15 cellular contexts compared by ENCODE assay signal in the genomic region with DNA sequence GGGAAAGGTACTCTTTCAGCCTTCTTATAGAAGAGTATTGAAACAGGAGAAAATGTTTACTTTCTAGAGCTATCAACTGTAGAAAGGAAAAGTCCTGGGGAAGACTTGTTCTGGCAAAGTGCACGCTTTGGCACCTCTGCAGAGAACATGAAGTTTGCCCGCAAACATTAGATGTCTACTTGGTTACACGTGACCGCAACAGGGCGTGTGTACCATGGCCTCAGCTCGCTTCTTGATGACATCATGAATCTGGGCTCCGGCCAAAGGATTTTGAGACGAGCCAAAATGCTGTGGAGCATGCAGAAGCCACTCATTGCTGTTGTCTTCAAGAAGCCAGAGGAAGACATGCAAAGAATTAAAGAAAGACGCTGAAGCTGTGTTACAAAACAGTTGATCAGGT. TPM values are rescaled to one million over a fixed set of nuclear protein-coding genes. Genes with fewer than 3 reads are reported as not detected.
DNase-seq lines count a peak whose midpoint lies in the region; ATAC-seq and TF ChIP-seq lines count a peak whose summit lies in the region.
"Had no signal": no experiment of that assay in that cellular context is flagged by ENCODE, and none has a peak within 500 bp of the region (broad histone marks: within the 10 kb centered on the region; RNA-seq: fewer than 3 reads in every experiment).

No MANE protein-coding gene starts in this region.

- peaks cover 5% of the 10 kb centered on the region for H3K4me1 ChIP-seq in fibroblast of lung (ENCODE audit: control insufficient read depth, extremely low read depth, insufficient read depth, low read length)
- H3K4me1 ChIP-seq in parathyroid adenoma: peaks cover 23% of the 10 kb centered on the region
- H3K4me1 ChIP-seq: upper lobe of left lung had no signal

- H3K4me1 Mint-ChIP-seq in T-cell (peaks cover 23 to 35% (median 27%) of the 10 kb centered on the region in 3 donors), nephron progenitor cell (no peaks in the 10 kb centered on the region)

- peaks cover 19% of the 10 kb centered on the region for H3K36me3 Mint-ChIP-seq in T-cell
- no peaks in the 10 kb centered on the region for H3K36me3 Mint-ChIP-seq in nephron progenitor cell (ENCODE audit: low read depth)

- no peaks in the 10 kb centered on the region for H4K20me1 ChIP-seq in fibroblast of lung (ENCODE audit: control insufficient read depth, extremely low read depth, insufficient read depth, low read length)

- H3K9me3 Mint-ChIP-seq in T-cell (no peaks in the 10 kb centered on the region), nephron progenitor cell (no peaks in the 10 kb centered on the region)

- no peak overlapping the region for H2AFZ ChIP-seq in fibroblast of lung (ENCODE audit: low read length)
- H2AFZ ChIP-seq in parathyroid adenoma: peak overlapping the region; percentile 14

- H3K79me2 ChIP-seq in fibroblast of lung (ENCODE audit: control insufficient read depth, insufficient read depth, low read length) (no peaks in the 10 kb centered on the region), parathyroid adenoma (no peaks in the 10 kb centered on the region)

- no peaks in the 10 kb centered on the region for H3K27me3 Mint-ChIP-seq in T-cell
- H3K27me3 Mint-ChIP-seq in nephron progenitor cell (ENCODE audit: low read depth, poor library complexity): peaks cover 7% of the 10 kb centered on the region

- H3K27ac ChIP-seq in fibroblast of lung (ENCODE audit: insufficient read depth, low read length): no peak overlapping the region
- H3K27ac ChIP-seq in parathyroid adenoma: peak overlapping the region; percentile 8
- H3K27ac ChIP-seq: upper lobe of left lung had no signal

- H3K27ac Mint-ChIP-seq in T-cell (no peak overlapping the region), nephron progenitor cell (no peak overlapping the region)

- no peak for TF ChIP-seq CTCF in fibroblast of lung (conservative IDR thresholded peaks at IDR 0.05 in 1 of 2, IDR thresholded peaks at IDR 0.05 in 1 of 2; ENCODE audit: low read depth in 1 of 2, low read length in 2 of 2)
- TF ChIP-seq CTCF in parathyroid adenoma (IDR thresholded peaks at IDR 0.05): no peak
- no peak for TF ChIP-seq CTCF in nephron progenitor cell (IDR thresholded peaks at IDR 0.05)

- CTCF ChIA-PET in T-cell (lab: Charles Lee): no interaction called here

- H3K4me2 ChIP-seq in fibroblast of lung (ENCODE audit: extremely low read depth, insufficient read depth, low read length): no peak overlapping the region
- peak overlapping the region; percentile 2 for H3K4me2 ChIP-seq in parathyroid adenoma (ENCODE audit: low read length)

- H3K4me3 Mint-ChIP-seq in T-cell: no peak overlapping the region
- H3K4me3 Mint-ChIP-seq in nephron progenitor cell: no peak overlapping the region

- no peak for ATAC-seq in T-cell (replicated peaks in 1 of 4)

- POLR2A ChIA-PET in T-cell (lab: Charles Lee): no interaction called here

- H3K9ac ChIP-seq in fibroblast of lung (ENCODE audit: insufficient read depth, low read length) (no peak overlapping the region), parathyroid adenoma (no peak overlapping the region)

- no peak overlapping the region for H3K4me3 ChIP-seq in fibroblast of lung (replicated peaks in 1 of 4; ENCODE audit: control extremely low read depth in 1 of 4, insufficient read depth in 1 of 4, low read depth in 3 of 4, low read length in 4 of 4)
- no peak overlapping the region for H3K4me3 ChIP-seq in parathyroid adenoma (ENCODE audit: low read depth, low read length)
- H3K4me3 ChIP-seq: SK-N-MC, upper lobe of left lung had no signal

- H3K36me3 ChIP-seq in fibroblast of lung (ENCODE audit: control insufficient read depth, insufficient read depth, low read length) (no peaks in the 10 kb centered on the region), parathyroid adenoma (ENCODE audit: control insufficient read depth, insufficient read depth, low read length) (no peaks in the 10 kb centered on the region)
- H3K36me3 ChIP-seq: upper lobe of left lung had no signal

- in situ Hi-C loops in Caki2 (cut with HindIII; ENCODE audit: low pct_unique_long_range_greater_than_20kb, low sequenced_read_pairs): no loop called here

- peak; percentile 36 for DNase-seq in Caki2 (ENCODE audit: low read depth)
- peak; percentile 8 to 69 for DNase-seq in NCI-H446 (lab: John Stamatoyannopoulos, UW)
- peak; percentile 6 to 60 for DNase-seq in fibroblast of lung (ENCODE audit: low read depth in 2 of 2)
- no peak for DNase-seq in NCI-H345 (lab: John Stamatoyannopoulos, UW)
- DNase-seq in T-cell: no peak
- DNase-seq in 8988T: no peak
- no peak for DNase-seq in nephron progenitor cell
- DNase-seq: activated CD4-positive, alpha-beta T cell treated with anti-CD3 and anti-CD28 coated beads, Interleukin-2, amount 50 U/mL, for 1 hour; activated gamma-delta T cell; DMS153; hippocampal formation; retina had no signal

- H3K27me3 ChIP-seq in fibroblast of lung (ENCODE audit: control insufficient read depth, insufficient read depth, low read length) (no peaks in the 10 kb centered on the region), parathyroid adenoma (ENCODE audit: control insufficient read depth, insufficient read depth, low read length) (no peaks in the 10 kb centered on the region)
- H3K27me3 ChIP-seq: upper lobe of left lung had no signal

- H3K9me3 ChIP-seq in fibroblast of lung (ENCODE audit: control insufficient read depth, insufficient read depth, low read depth, low read length) (no peaks in the 10 kb centered on the region), parathyroid adenoma (ENCODE audit: control insufficient read depth, low read length) (no peaks in the 10 kb centered on the region)
- H3K9me3 ChIP-seq: upper lobe of left lung had no signal

RNA-seq across cellular contexts. Expression of a gene that starts 8.6 kb away (rescaled TPM):
- total RNA-seq in Caki2 (2014; rRNA removed; shearing (Covaris generic); ENCODE audit: low replicate concordance): not detected in 2 replicates
- total RNA-seq in fibroblast of lung (not detected in 2 replicates), T-cell (1 to 10 TPM in 2 of 5 donors, under 1 TPM in 2, not detected in 1; 0.38 to 2.4 (median 1.0) TPM)
- not detected in 2 replicates for polyA plus RNA-seq in fibroblast of lung
- not detected in 2 replicates for polyA plus RNA-seq in fibroblast of lung (2012)
- polyA minus RNA-seq in fibroblast of lung (ENCODE audit: low replicate concordance): not detected in 2 replicates

RNA-seq across cellular contexts. Expression of a gene that starts 26.0 kb away (rescaled TPM):
- total RNA-seq in Caki2 (2014; rRNA removed; shearing (Covaris generic); ENCODE audit: low replicate concordance): not detected in 2 replicates
- total RNA-seq in fibroblast of lung (under 0.01 and 0.26 TPM in 2 replicates), T-cell (10 to 100 TPM; 23.8 to 49.8 (median 43.5) TPM)
- polyA plus RNA-seq in fibroblast of lung: 0.05 and 0.09 TPM in 2 replicates
- polyA plus RNA-seq in fibroblast of lung (2012): 0.89 and 2.2 TPM in 2 replicates
- 2.7 TPM in 1 of 2 replicates, not detected in the other for polyA minus RNA-seq in fibroblast of lung (ENCODE audit: low replicate concordance)

RNA-seq across cellular contexts. Expression of a gene that starts 43.0 kb away (rescaled TPM):
- not detected in 2 replicates for total RNA-seq in Caki2 (2014; rRNA removed; shearing (Covaris generic); ENCODE audit: low replicate concordance)
- total RNA-seq in fibroblast of lung: not detected in 2 replicates
- polyA plus RNA-seq in fibroblast of lung: not detected in 2 replicates
- not detected in 2 replicates for polyA plus RNA-seq in fibroblast of lung (2012)
- polyA minus RNA-seq in fibroblast of lung (ENCODE audit: low replicate concordance): not detected in 2 replicates
- 1 to 10 TPM in 2 of 5 donors, under 1 TPM in 3; 0.28 to 2.5 (median 0.93) TPM for total RNA-seq in T-cell

RNA-seq across cellular contexts. Expression of a gene that starts 53.5 kb away (rescaled TPM):
- 23.2 and 41.3 TPM in 2 replicates for total RNA-seq in Caki2 (2014; rRNA removed; shearing (Covaris generic); ENCODE audit: low replicate concordance)
- total RNA-seq in fibroblast of lung (16.9 and 33.5 TPM in 2 replicates), T-cell (100 to 1,000 TPM; 107 to 186 (median 159) TPM)
- polyA plus RNA-seq in fibroblast of lung: 85.6 and 131 TPM in 2 replicates
- 452 and 642 TPM in 2 replicates for polyA plus RNA-seq in fibroblast of lung (2012)
- 1,191 and 1,574 TPM in 2 replicates for polyA minus RNA-seq in fibroblast of lung (ENCODE audit: low replicate concordance)

Comparison
In these comparisons a context has a peak if more than half of its experiments do, and no peak if none do; other contexts are left out.
1. DNase-seq: peak in Caki2 (single experiment), NCI-H446 (2 of 2) and fibroblast of lung (2 of 2); none in NCI-H345 (single experiment), T-cell (0 of 34), 8988T (single experiment) and nephron progenitor cell (single experiment).
2. RNA of a gene that starts 26.0 kb away (total RNA-seq): 23.8 to 49.8 TPM in T-cell; not detected in Caki2 and under 0.01 to 0.26 TPM in fibroblast of lung; every median in the first group is over 10 times any median in the second.